Comparison of ENCODE assay signal across 34 cellular contexts in the genomic region with DNA sequence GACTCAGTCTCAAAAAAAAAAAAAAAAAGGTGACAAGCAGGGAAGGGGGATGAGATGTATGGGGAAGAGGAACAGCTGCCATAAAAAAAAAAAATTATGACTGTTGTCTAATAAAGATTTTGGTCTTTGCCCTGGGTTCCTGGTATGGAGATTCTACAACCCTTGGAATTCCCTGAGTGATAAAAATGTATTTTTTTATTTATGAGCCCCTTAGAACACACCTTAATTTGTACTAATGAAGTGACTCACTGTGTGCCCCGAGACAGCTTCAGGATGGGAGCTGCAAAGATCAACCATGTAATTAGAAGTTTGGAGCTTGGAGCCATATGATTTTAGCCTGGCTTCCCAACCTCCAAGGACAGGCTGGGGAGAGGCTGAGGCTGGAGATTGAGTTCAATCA.
"Had no signal": no experiment of that assay in that cellular context is flagged by ENCODE, and none has a peak within 500 bp of the region (broad histone marks: within the 10 kb centered on the region; RNA-seq: fewer than 3 reads in every experiment).

No MANE protein-coding gene starts in this region.

- H3K9me3 ChIP-seq: adrenal gland, body of pancreas, breast epithelium had no signal

- H3K4me3 ChIP-seq: adrenal gland, body of pancreas, breast epithelium had no signal

- DNase-seq: activated B cell treated with CpG ODN at 0.5 μM for 24 hours; activated CD4-positive, alpha-beta memory T cell treated with anti-CD3 and anti-CD28 coated beads for 36 hours; activated CD4-positive, alpha-beta T cell treated with anti-CD3 and anti-CD28 coated beads for 48 hours; activated CD4-positive, alpha-beta T cell treated with anti-CD3 and anti-CD28 coated beads, Interleukin-2, amount 50 U/mL, for 1 hour; activated CD4-positive, alpha-beta T cell treated with anti-CD3 and anti-CD28 coated beads, Interleukin-2, amount 50 U/mL, for 4 hours; activated CD4-positive, CD25-positive, alpha-beta regulatory T cell treated with anti-CD3 and anti-CD28 coated beads, Interleukin-2, amount 50 U/mL, for 72 hours; activated CD8-positive, alpha-beta memory T cell treated with anti-CD3 and anti-CD28 coated beads, Interleukin-2, amount 50 U/mL, for 4 hours; activated CD8-positive, alpha-beta T cell treated with anti-CD3 and anti-CD28 coated beads for 36 hours; activated effector memory CD4-positive, alpha-beta T cell treated with anti-CD3 and anti-CD28 coated beads, Interleukin-2, amount 50 U/mL, for 16 hours; activated gamma-delta T cell treated with Interleukin-2 at 50 U/mL for 16 hours; activated naive CD4-positive, alpha-beta T cell; activated naive CD4-positive, alpha-beta T cell treated with anti-CD3 and anti-CD28 coated beads for 36 hours; activated naive CD4-positive, alpha-beta T cell treated with anti-CD3 and anti-CD28 coated beads, Interleukin-2, amount 50 U/mL, for 16 hours; activated naive CD8-positive, alpha-beta T cell treated with anti-CD3 and anti-CD28 coated beads for 36 hours; activated T-cell treated with anti-CD3 and anti-CD28 coated beads for 4 hours; activated T-cell treated with anti-CD3 and anti-CD28 coated beads, Interleukin-2, amount 50 U/mL, for 1 hour; activated T-cell treated with anti-CD3 and anti-CD28 coated beads, Interleukin-2, amount 50 U/mL, for 4 hours; activated T-cell treated with anti-CD3 and anti-CD28 coated beads, Interleukin-2, amount 50 U/mL, for 72 hours; adrenal gland; amniotic stem cell; aorta; body of pancreas; brain microvascular endothelial cell; central memory CD4-positive, alpha-beta T cell; cerebellar nuclear complex; T-helper 1 cell; T-helper 2 cell; T-helper 9 cell had no signal

- H3K27ac Mint-ChIP-seq: activated B cell treated with CpG ODN at 0.5 μM for 24 hours; activated CD4-positive, alpha-beta memory T cell treated with anti-CD3 and anti-CD28 coated beads for 36 hours; activated CD8-positive, alpha-beta T cell treated with anti-CD3 and anti-CD28 coated beads for 36 hours; activated naive CD4-positive, alpha-beta T cell treated with anti-CD3 and anti-CD28 coated beads for 36 hours; activated naive CD8-positive, alpha-beta T cell treated with anti-CD3 and anti-CD28 coated beads for 36 hours; activated T-cell treated with anti-CD3 and anti-CD28 coated beads, Interleukin-2, amount 50 U/mL, for 72 hours; activated T-helper 1 cell treated with anti-CD3 and anti-CD28 coated beads, Interleukin-12 subunit alpha, Interleukin-12 subunit beta, Interleukin-2, Interleukin-4 antibody, amounts not matched to agents 30 ng/mL and 10 ng/mL and 1 ng/mL, durations not matched to agents 14 hours and 24 hours and 36 hours; activated T-helper 17 cell treated with anti-CD3 and anti-CD28 coated beads, Interleukin-2, amount 50 U/mL, for 72 hours; T-helper 1 cell treated with Interleukin-12 subunit alpha and Interleukin-12 subunit beta and Interleukin-4 antibody, amounts not matched to agents 30 μg/mL and 1 μg/mL, for 36 hours; T-helper 2 cell treated with Interferon-gamma antibody and Interleukin-4, amounts not matched to agents 5 μg/mL and 100 μg/mL, for 36 hours had no signal

- H3K4me1 ChIP-seq: adrenal gland, breast epithelium had no signal

- H3K9me3 Mint-ChIP-seq: activated naive CD8-positive, alpha-beta T cell treated with anti-CD3 and anti-CD28 coated beads for 36 hours; activated T-cell treated with anti-CD3 and anti-CD28 coated beads, Interleukin-2, amount 50 U/mL, for 72 hours had no signal

- H3K36me3 ChIP-seq: adrenal gland, brain microvascular endothelial cell, breast epithelium had no signal

- H3K4me1 Mint-ChIP-seq: activated B cell treated with CpG ODN at 0.5 μM for 24 hours; activated naive CD8-positive, alpha-beta T cell treated with anti-CD3 and anti-CD28 coated beads for 36 hours; activated T-helper 17 cell treated with anti-CD3 and anti-CD28 coated beads, Interleukin-2, amount 50 U/mL, for 72 hours had no signal

- H3K4me3 Mint-ChIP-seq: activated B cell treated with CpG ODN at 0.5 μM for 24 hours; activated CD4-positive, alpha-beta memory T cell treated with anti-CD3 and anti-CD28 coated beads for 36 hours; activated CD8-positive, alpha-beta T cell treated with anti-CD3 and anti-CD28 coated beads for 36 hours; activated naive CD4-positive, alpha-beta T cell treated with anti-CD3 and anti-CD28 coated beads for 36 hours; activated naive CD8-positive, alpha-beta T cell treated with anti-CD3 and anti-CD28 coated beads for 36 hours; activated T-cell treated with anti-CD3 and anti-CD28 coated beads, Interleukin-2, amount 50 U/mL, for 4 hours; activated T-cell treated with anti-CD3 and anti-CD28 coated beads, Interleukin-2, amount 50 U/mL, for 72 hours; activated T-helper 1 cell treated with anti-CD3 and anti-CD28 coated beads, Interleukin-12 subunit alpha, Interleukin-12 subunit beta, Interleukin-2, Interleukin-4 antibody, amounts not matched to agents 30 ng/mL and 10 ng/mL and 1 ng/mL, durations not matched to agents 14 hours and 24 hours and 36 hours; activated T-helper 17 cell treated with anti-CD3 and anti-CD28 coated beads, Interleukin-2, amount 50 U/mL, for 72 hours; T-helper 1 cell treated with Interleukin-12 subunit alpha and Interleukin-12 subunit beta and Interleukin-4 antibody, amounts not matched to agents 30 μg/mL and 1 μg/mL, for 36 hours; T-helper 2 cell treated with Interferon-gamma antibody and Interleukin-4, amounts not matched to agents 5 μg/mL and 100 μg/mL, for 36 hours had no signal

- H3K36me3 Mint-ChIP-seq: activated naive CD8-positive, alpha-beta T cell treated with anti-CD3 and anti-CD28 coated beads for 36 hours had no signal

- ATAC-seq: activated CD8-positive, alpha-beta T cell treated with anti-CD3 and anti-CD28 coated beads for 36 hours; activated naive CD4-positive, alpha-beta T cell treated with anti-CD3 and anti-CD28 coated beads, Interleukin-2, amount 50 U/mL, for 72 hours; activated T-cell treated with anti-CD3 and anti-CD28 coated beads, Interleukin-2, amount 50 U/mL, for 4 hours; activated T-cell treated with anti-CD3 and anti-CD28 coated beads, Interleukin-2, amount 50 U/mL, for 72 hours; activated T-helper 17 cell treated with anti-CD3 and anti-CD28 coated beads, Interleukin-2, amount 50 U/mL, for 72 hours; body of pancreas had no signal
